ENCODE assay signal across 8 cellular contexts in the genomic region with DNA sequence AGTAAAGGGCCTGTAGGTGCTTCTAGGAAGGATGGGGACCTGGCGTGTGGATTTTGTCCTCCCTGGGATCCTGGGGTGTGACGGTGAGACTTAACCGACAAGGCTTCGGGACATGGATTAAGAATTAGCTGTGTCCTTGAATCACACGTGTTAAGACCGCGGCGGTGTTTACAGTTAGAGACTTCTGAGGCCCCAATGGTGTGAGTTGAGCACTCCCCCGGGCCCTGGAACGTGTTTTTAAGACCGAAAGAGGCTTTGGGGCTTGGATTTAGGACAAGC. TPM values are rescaled to one million over a fixed set of nuclear protein-coding genes. Genes with fewer than 3 reads are reported as not detected.
A peak's percentile ranks its signal among the peaks of the same experiment; 100 is the strongest.
DNase-seq lines count a peak whose midpoint lies in the region; ATAC-seq and TF ChIP-seq lines count a peak whose summit lies in the region.

No MANE protein-coding gene starts in this region.

- H3K4me2 ChIP-seq in mesendoderm (ENCODE audit: low read length) = peak overlapping the region; percentile 88

- no peak overlapping the region for H2BK5ac ChIP-seq in mesendoderm (ENCODE audit: low read length)

- TF ChIP-seq POLR2A in breast epithelium (IDR thresholded peaks at IDR 0.05) = no peak
- TF ChIP-seq POLR2A in vagina (IDR thresholded peaks at IDR 0.05) = no peak

- intact Hi-C loops in left cardiac atrium (cut with DNase I) = loop anchor here in 1 of 2 donors (5.0 to 10.0 kb wide), 2 partner anchors 74 to 122 kb away; a partner anchor contains a TSS
- intact Hi-C loops in breast epithelium (cut with DNase I; ENCODE audit: low total_unique reads) = loop anchor here (10.0 kb wide), 1 partner anchor 106 kb away; no protein-coding TSS in a partner anchor
- intact Hi-C loops in vagina (cut with DNase I) = no loop called here

- peak overlapping the region; percentile 90 to 93 for H3K27ac ChIP-seq in right atrium auricular region
- peak overlapping the region; percentile 93 to 97 for H3K27ac ChIP-seq in breast epithelium
- no peak overlapping the region for H3K27ac ChIP-seq in mesendoderm (ENCODE audit: low read depth, low read length)
- H3K27ac ChIP-seq in vagina = peak overlapping the region; percentile 93

- H3K4ac ChIP-seq in mesendoderm (ENCODE audit: low read depth, low read length) = no peak overlapping the region

- H3K23ac ChIP-seq in mesendoderm (ENCODE audit: low read length) = no peak overlapping the region

- no peak overlapping the region for H2AK5ac ChIP-seq in mesendoderm (ENCODE audit: low read length)

- peak overlapping the region; percentile 84 for H3K56ac ChIP-seq in mesendoderm (ENCODE audit: low read length)

- H2BK120ac ChIP-seq in mesendoderm (ENCODE audit: low read depth, low read length) = no peak overlapping the region

- no peak for TF ChIP-seq CTCF in right atrium auricular region (IDR thresholded peaks at IDR 0.05)
- TF ChIP-seq CTCF in breast epithelium (IDR thresholded peaks at IDR 0.05) = no peak
- TF ChIP-seq CTCF in vagina (IDR thresholded peaks at IDR 0.05) = no peak

- no peaks in the 10 kb centered on the region for H3K79me1 ChIP-seq in mesendoderm (ENCODE audit: low read length)

- H4K5ac ChIP-seq in mesendoderm (ENCODE audit: low read length) = no peak overlapping the region

- H3K36me3 ChIP-seq in right atrium auricular region = peaks cover 2% of the 10 kb centered on the region
- H3K36me3 ChIP-seq in breast epithelium = no peaks in the 10 kb centered on the region
- H3K36me3 ChIP-seq in mesendoderm (ENCODE audit: control insufficient read depth, insufficient read depth, low read length) = no peaks in the 10 kb centered on the region
- no peaks in the 10 kb centered on the region for H3K36me3 ChIP-seq in vagina

- H3K4me3 ChIP-seq in right atrium auricular region (peak overlapping the region; percentile 75 to 93), breast epithelium (peak overlapping the region; percentile 76 to 87 (median 85)), mesendoderm (ENCODE audit: low read length) (peak overlapping the region; percentile 41), vagina (peak overlapping the region; percentile 82 to 94)

- H3K27me3 ChIP-seq in right atrium auricular region (no peaks in the 10 kb centered on the region), breast epithelium (no peaks in the 10 kb centered on the region), mesendoderm (ENCODE audit: insufficient read depth, low read length, poor library complexity) (no peaks in the 10 kb centered on the region), vagina (no peaks in the 10 kb centered on the region)

- H3K4me1 ChIP-seq in right atrium auricular region (peaks cover 0 to 29% of the 10 kb centered on the region in 2 donors), breast epithelium (peaks cover 9 to 18% of the 10 kb centered on the region in 2 donors), mesendoderm (ENCODE audit: control insufficient read depth, low read depth, low read length) (no peaks in the 10 kb centered on the region), vagina (peaks cover 26% of the 10 kb centered on the region)

- H3K9me3 ChIP-seq in right atrium auricular region (no peaks in the 10 kb centered on the region), breast epithelium (no peaks in the 10 kb centered on the region), vagina (no peaks in the 10 kb centered on the region)

- no peak overlapping the region for H3K18ac ChIP-seq in mesendoderm (ENCODE audit: low read length)

- DNase-seq in right atrium auricular region (ENCODE audit: low spot score) (no peak), left cardiac atrium (no peak), breast epithelium (ENCODE audit: low spot score in 2 of 2) (no peak), mesendoderm (no peak), vagina (ENCODE audit: extremely low spot score in 2 of 2) (no peak), RPMI8226 (no peak), NCI-H345 (lab: John Stamatoyannopoulos, UW) (no peak)

- peak overlapping the region; percentile 70 for H3K9ac ChIP-seq in mesendoderm (ENCODE audit: low read length)

- ATAC-seq in left cardiac atrium = no peak
- no peak for ATAC-seq in GM21367 (IDR thresholded peaks at IDR 0.05; ENCODE audit: unreplicated experiment)

- no peaks in the 10 kb centered on the region for H3K79me2 ChIP-seq in mesendoderm (ENCODE audit: control insufficient read depth, insufficient read depth, low read length)

- WGBS in mesendoderm (ENCODE audit: extremely low coverage, insufficient coverage, low lambda C conversion rate) = no CpG with 5 or more reads among the region's 11 CpGs

- no peak overlapping the region for H4K8ac ChIP-seq in mesendoderm (ENCODE audit: low read depth, low read length)

- H2BK15ac ChIP-seq in mesendoderm (replicated peaks; ENCODE audit: low read depth) = no peak overlapping the region

RNA-seq across cellular contexts. Expression of a gene that starts 1.3 kb away (rescaled TPM):
- total RNA-seq in right atrium auricular region (10 to 100 TPM; 31.2 to 65.6 TPM), left cardiac atrium (10 to 100 TPM; 33.4 to 55.1 TPM), breast epithelium (10 to 100 TPM; 32.4 to 35.4 (median 34.8) TPM), vagina (22.1 TPM)
- polyA plus RNA-seq in mesendoderm (2013, experiment 1 of 2) = 2.0 TPM
- 1.8 TPM for polyA plus RNA-seq in mesendoderm (2013, experiment 2 of 2)

RNA-seq across cellular contexts. Expression of a gene that starts 8.3 kb away (rescaled TPM):
- total RNA-seq in right atrium auricular region (not detected), left cardiac atrium (under 1 TPM in 1 of 2 donors, not detected in 1; 0.56 TPM), breast epithelium (under 1 TPM in 1 of 3 donors, not detected in 2; 0.64 TPM), vagina (not detected)
- polyA plus RNA-seq in mesendoderm (2013, experiment 1 of 2) = not detected
- polyA plus RNA-seq in mesendoderm (2013, experiment 2 of 2) = not detected

RNA-seq across cellular contexts. Expression of a gene that starts 20.6 kb away (rescaled TPM):
- total RNA-seq in right atrium auricular region = under 1 TPM; 0.30 to 0.51 TPM
- total RNA-seq in left cardiac atrium = under 1 TPM; 0.18 to 0.21 TPM
- under 1 TPM; 0.33 to 0.73 (median 0.64) TPM for total RNA-seq in breast epithelium
- polyA plus RNA-seq in mesendoderm (2013, experiment 1 of 2) = 0.22 TPM
- polyA plus RNA-seq in mesendoderm (2013, experiment 2 of 2) = 0.25 TPM
- 0.49 TPM for total RNA-seq in vagina

RNA-seq across cellular contexts. Expression of a gene that starts 42.4 kb away (rescaled TPM):
- total RNA-seq in right atrium auricular region (10 to 100 TPM; 20.4 to 35.9 TPM), left cardiac atrium (10 to 100 TPM; 28.6 to 37.3 TPM), breast epithelium (10 to 100 TPM; 62.2 to 89.8 (median 72.4) TPM), vagina (134 TPM)
- 62.3 TPM for polyA plus RNA-seq in mesendoderm (2013, experiment 1 of 2)
- 62.5 TPM for polyA plus RNA-seq in mesendoderm (2013, experiment 2 of 2)

RNA-seq across cellular contexts. Expression of a gene that starts 49.2 kb away (rescaled TPM):
- total RNA-seq in right atrium auricular region (10 to 100 TPM; 24.8 to 39.0 TPM), left cardiac atrium (10 to 100 TPM; 22.6 to 24.8 TPM), breast epithelium (10 to 100 TPM; 51.5 to 76.4 (median 74.1) TPM), vagina (53.3 TPM)
- 24.2 TPM for polyA plus RNA-seq in mesendoderm (2013, experiment 1 of 2)
- 22.3 TPM for polyA plus RNA-seq in mesendoderm (2013, experiment 2 of 2)
